ENCODE assay signal across 8 cellular contexts in the genomic region with DNA sequence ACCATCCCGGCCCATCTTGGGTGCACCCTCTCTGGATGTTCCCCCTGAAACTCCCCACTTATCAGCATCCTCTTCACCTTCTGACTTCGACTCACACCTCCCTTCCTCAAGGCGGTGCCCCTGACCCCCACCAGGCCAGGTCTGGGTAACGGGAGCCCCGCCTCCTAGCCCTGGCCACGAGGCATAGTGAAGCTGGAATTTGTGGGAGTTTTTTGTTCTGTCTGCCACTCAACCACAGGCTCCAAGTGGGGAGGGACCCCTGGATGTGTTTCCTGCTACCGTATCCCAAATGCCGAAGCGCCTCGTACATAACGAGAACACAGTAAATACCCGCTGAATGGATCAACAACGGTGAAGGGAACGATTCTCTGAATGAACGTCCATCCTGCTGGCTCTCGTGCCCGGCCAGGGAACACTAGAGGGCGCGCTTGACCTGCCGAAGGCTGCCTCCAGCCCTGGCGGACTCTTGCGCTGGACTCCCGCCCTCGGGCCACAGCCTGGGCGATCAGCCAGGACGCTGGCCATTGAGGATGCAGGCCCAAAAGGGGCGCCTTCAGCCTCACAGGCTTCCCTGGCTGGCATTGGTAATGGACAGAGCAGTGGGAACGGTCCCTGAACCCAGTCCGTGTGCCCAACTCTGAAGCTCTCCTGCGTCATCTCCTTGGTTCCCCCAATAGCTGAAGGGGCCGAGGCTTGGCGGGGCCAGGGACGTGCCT. TPM values are rescaled to one million over a fixed set of nuclear protein-coding genes. Genes with fewer than 3 reads are reported as not detected.
DNase-seq lines count a peak whose midpoint lies in the region; ATAC-seq, FAIRE-seq and TF ChIP-seq lines count a peak whose summit lies in the region.
"Had no signal": no experiment of that assay in that cellular context is flagged by ENCODE, and none has a peak within 500 bp of the region (broad histone marks: within the 10 kb centered on the region; RNA-seq: fewer than 3 reads in every experiment).

No MANE protein-coding gene starts in this region.

- no peak overlapping the region for H2AK5ac ChIP-seq in trophoblast cell (ENCODE audit: low read length)

- no peak overlapping the region for H3K27ac ChIP-seq in trophoblast cell (ENCODE audit: low read depth, low read length)

- peak; percentile 92 for DNase-seq in HTR-8/SVneo (ENCODE audit: insufficient read length, low spot score)
- DNase-seq in SK-MEL-5 (ENCODE audit: low read depth, low spot score) = peak; percentile 69
- peak; percentile 74 for DNase-seq in activated naive CD4-positive, alpha-beta T cell treated with anti-CD3 and anti-CD28 coated beads, Interleukin-2, amount 10 ng/mL, durations not matched to agents 7 days and 5 days
- peak; percentile 94 for DNase-seq in Right ventricle myocardium superior
- peak; percentile 73 to 94 for DNase-seq in trophoblast cell
- DNase-seq in ureter (ENCODE audit: low spot score) = peak; percentile 89

- H3K4ac ChIP-seq in trophoblast cell (ENCODE audit: low read depth, low read length) = no peak overlapping the region

- no peak overlapping the region for H3K14ac ChIP-seq in trophoblast cell (ENCODE audit: low read length)

- H3K9ac ChIP-seq in trophoblast cell (ENCODE audit: low read length) = no peak overlapping the region

- peak; percentile 67 for FAIRE-seq in HTR-8/SVneo (lab: Jason Lieb, UNC)
- FAIRE-seq: islet of Langerhans had no signal

- ATAC-seq in Right ventricle myocardium superior (ENCODE audit: poor library complexity) = peak; percentile 91

- no peak overlapping the region for H3K27ac Mint-ChIP-seq in activated naive CD4-positive, alpha-beta T cell treated with anti-CD3 and anti-CD28 coated beads, Interleukin-2, amount 10 ng/mL, durations not matched to agents 7 days and 5 days

- CTCF ChIA-PET in activated naive CD4-positive, alpha-beta T cell treated with anti-CD3 and anti-CD28 coated beads, Interleukin-2, amount 10 ng/mL, durations not matched to agents 7 days and 5 days (lab: Charles Lee) = interaction anchor here (1.0 to 2.8 kb wide), 10 partner anchors 9 to 312 kb away, joined by 3 to 15 read pairs (median 3); a partner anchor contains a TSS

- peak; percentile 96 for TF ChIP-seq CTCF in GM12873 (IDR thresholded peaks at IDR 0.05; ENCODE audit: insufficient read depth, low read depth, low read length, missing control alignments)

- no peak overlapping the region for H4K12ac ChIP-seq in trophoblast cell (ENCODE audit: low read depth, low read length)

- H3K36me3 Mint-ChIP-seq in activated naive CD4-positive, alpha-beta T cell treated with anti-CD3 and anti-CD28 coated beads, Interleukin-2, amount 10 ng/mL, durations not matched to agents 7 days and 5 days = no peaks in the 10 kb centered on the region

- H3K27me3 ChIP-seq in trophoblast cell (ENCODE audit: insufficient read depth, low read length) = no peaks in the 10 kb centered on the region

- peaks cover 14% of the 10 kb centered on the region for H3K9me3 Mint-ChIP-seq in activated naive CD4-positive, alpha-beta T cell treated with anti-CD3 and anti-CD28 coated beads, Interleukin-2, amount 10 ng/mL, durations not matched to agents 7 days and 5 days

- intact Hi-C loops in Right ventricle myocardium superior (cut with DNase I) = loop anchor here (2.0 to 10.0 kb wide), 3 partner anchors 272 to 565 kb away; a partner anchor contains a TSS

- no peaks in the 10 kb centered on the region for H3K36me3 ChIP-seq in trophoblast cell (ENCODE audit: control insufficient read depth in 1 of 2, insufficient read depth in 2 of 2, low read length in 2 of 2)

- no peaks in the 10 kb centered on the region for H3K79me1 ChIP-seq in trophoblast cell (ENCODE audit: low read length)

- no peak overlapping the region for H2BK12ac ChIP-seq in trophoblast cell (ENCODE audit: low read length)

- H3K9me3 ChIP-seq in trophoblast cell (ENCODE audit: insufficient read depth, low read depth, low read length) = peaks cover 17% of the 10 kb centered on the region

- no peak overlapping the region for H4K91ac ChIP-seq in trophoblast cell (ENCODE audit: low read depth, low read length)

- no peak overlapping the region for H2BK5ac ChIP-seq in trophoblast cell (ENCODE audit: low read depth, low read length, poor library complexity)

- no peak overlapping the region for H2BK120ac ChIP-seq in trophoblast cell (ENCODE audit: insufficient read depth, low read length, poor library complexity)

- in situ Hi-C loops in SK-MEL-5 (cut with HindIII; ENCODE audit: low pct_unique_long_range_greater_than_20kb, low sequenced_read_pairs) = no loop called here

- H3K4me2 ChIP-seq in trophoblast cell (ENCODE audit: low read length) = peak overlapping the region; percentile 12

- no peak overlapping the region for H4K8ac ChIP-seq in trophoblast cell (ENCODE audit: low read depth, low read length)

- no peaks in the 10 kb centered on the region for H3K79me2 ChIP-seq in trophoblast cell (ENCODE audit: control insufficient read depth, insufficient read depth, low read length, poor library complexity)

- no peak overlapping the region for H3K4me3 ChIP-seq in trophoblast cell (ENCODE audit: low read depth, low read length)

- H2AFZ ChIP-seq in trophoblast cell (ENCODE audit: insufficient read depth, low read length, poor library complexity) = no peak overlapping the region

- H3K4me1 Mint-ChIP-seq in activated naive CD4-positive, alpha-beta T cell treated with anti-CD3 and anti-CD28 coated beads, Interleukin-2, amount 10 ng/mL, durations not matched to agents 7 days and 5 days = peaks cover 7% of the 10 kb centered on the region

- no CpG with 5 or more reads among the region's 33 CpGs for WGBS in trophoblast cell (ENCODE audit: extremely low coverage, insufficient coverage, insufficient read length)

- no peak overlapping the region for H3K23ac ChIP-seq in trophoblast cell (ENCODE audit: low read length)

- H3K27me3 Mint-ChIP-seq in activated naive CD4-positive, alpha-beta T cell treated with anti-CD3 and anti-CD28 coated beads, Interleukin-2, amount 10 ng/mL, durations not matched to agents 7 days and 5 days = peaks cover 51% of the 10 kb centered on the region

- H3K4me1 ChIP-seq in trophoblast cell (ENCODE audit: control insufficient read depth in 1 of 2, insufficient read depth in 2 of 2, low read length in 2 of 2) = peaks cover 0 to 3% of the 10 kb centered on the region in 2 experiments

- no peak overlapping the region for H3K18ac ChIP-seq in trophoblast cell (ENCODE audit: low read length)

- no peak overlapping the region for H3K4me3 Mint-ChIP-seq in activated naive CD4-positive, alpha-beta T cell treated with anti-CD3 and anti-CD28 coated beads, Interleukin-2, amount 10 ng/mL, durations not matched to agents 7 days and 5 days

RNA-seq across cellular contexts. Expression of a gene that starts 47.3 kb away (rescaled TPM):
- 7.7 and 13.0 TPM in 2 replicates for total RNA-seq in SK-MEL-5 (2014; rRNA removed; shearing (Covaris generic))
- polyA plus RNA-seq in SK-MEL-5 (2015; cell fraction: cytosol; rRNA removed) = 10.0 and 11.2 TPM in 2 replicates
- 108 and 124 TPM in 2 replicates for polyA plus RNA-seq in SK-MEL-5 (2015; cell fraction: nucleus; rRNA removed)
- total RNA-seq in Right ventricle myocardium superior (34.4 TPM), ureter (132 TPM)
- 12.4 and 12.8 TPM in 2 replicates for polyA plus RNA-seq in trophoblast cell (2013)
